ENCODE assay signal across 31 cellular contexts in genomic region chr3:163573324-163573723, GRCh38.
"Had no signal": no experiment of that assay in that cellular context is flagged by ENCODE, and none has a peak within 500 bp of the region (broad histone marks: within the 10 kb centered on the region; RNA-seq: fewer than 3 reads in every experiment).

No MANE protein-coding gene starts in this region.

- H3K27me3 ChIP-seq: neural progenitor cell, ovary, suprapubic skin, testis, tibial artery, transverse colon, upper lobe of right lung, uterus had no signal

- H3K4me3 ChIP-seq: neural progenitor cell, ovary, psoas muscle, skin epidermis, smooth muscle cell, suprapubic skin, testis, tibial artery, transverse colon, upper lobe of right lung, uterus had no signal

- H3K36me3 Mint-ChIP-seq: naive B cell; naive thymus-derived CD8-positive, alpha-beta T cell; neural progenitor cell; stimulated activated memory B cell treated with anti-CD40 and anti-IgM and Interleukin-4, amounts not matched to agents 10 μg/mL and 1 μg/mL and 100 μg/mL, for 72 hours; type B pancreatic cell had no signal

- H3K4me2 ChIP-seq: neural progenitor cell, smooth muscle cell had no signal

- H3K27ac Mint-ChIP-seq: naive B cell; naive thymus-derived CD8-positive, alpha-beta T cell; nephron; neural progenitor cell; progenitor cell of endocrine pancreas; stimulated activated memory B cell treated with anti-CD40 and anti-IgM and Interleukin-4, amounts not matched to agents 10 μg/mL and 1 μg/mL and 100 μg/mL, for 72 hours; stimulated activated naive CD8-positive, alpha-beta T cell treated with anti-CD3 and anti-CD28 coated beads, Interleukin-15, amount 100 ng/mL, for 72 hours; type B pancreatic cell had no signal

- H2AFZ ChIP-seq: neural progenitor cell, parathyroid adenoma had no signal

- H3K9me3 ChIP-seq: ovary, psoas muscle, suprapubic skin, testis, tibial artery, transverse colon, upper lobe of right lung, uterus had no signal

- H3K36me3 ChIP-seq: neural progenitor cell, ovary, suprapubic skin, tibial artery, transverse colon, upper lobe of right lung, uterus had no signal

- H3K79me2 ChIP-seq: parathyroid adenoma had no signal

- H3K9ac ChIP-seq: neural progenitor cell, parathyroid adenoma had no signal

- DNase-seq: naive B cell; naive thymus-derived CD8-positive, alpha-beta T cell; occipital lobe; ovary; posterior cingulate gyrus; psoas muscle; right cardiac atrium; stimulated activated CD4-positive, alpha-beta T cell treated with anti-CD3 and anti-CD28 coated beads, Interleukin-15, amount 100 ng/mL, for 24 hours; stimulated activated CD4-positive, alpha-beta T cell treated with anti-CD3 and anti-CD28 coated beads, Interleukin-2, amount 100 ng/mL, for 24 hours; stimulated activated CD4-positive, alpha-beta T cell treated with anti-CD3 and anti-CD28 coated beads, Interleukin-2, amount 100 ng/mL, for 48 hours; stimulated activated CD4-positive, alpha-beta T cell treated with anti-CD3 and anti-CD28 coated beads, Interleukin-4, amount 100 ng/mL, for 4 hours; stimulated activated CD8-positive, alpha-beta memory T cell treated with anti-CD3 and anti-CD28 coated beads, Interleukin-4, amount 100 ng/mL, for 48 hours; stimulated activated naive CD4-positive, alpha-beta T cell; stimulated activated naive CD8-positive, alpha-beta T cell treated with anti-CD3 and anti-CD28 coated beads, Interleukin-15, amount 100 ng/mL, for 72 hours; stimulated activated naive CD8-positive, alpha-beta T cell treated with anti-CD3 and anti-CD28 coated beads, Interleukin-15, Interleukin-2, amounts not matched to agents 100 U/mL and 50 U/mL, for 24 hours; substantia nigra; testis; tibial artery; transverse colon; upper lobe of right lung; uterus had no signal

- H3K27me3 Mint-ChIP-seq: naive B cell; naive thymus-derived CD8-positive, alpha-beta T cell; progenitor cell of endocrine pancreas; stimulated activated memory B cell treated with anti-CD40 and anti-IgM and Interleukin-4, amounts not matched to agents 10 μg/mL and 1 μg/mL and 100 μg/mL, for 72 hours; stimulated activated naive CD8-positive, alpha-beta T cell treated with anti-CD3 and anti-CD28 coated beads, Interleukin-15, amount 100 ng/mL, for 72 hours; type B pancreatic cell had no signal

- H3K27ac ChIP-seq: neural progenitor cell, ovary, parathyroid adenoma, psoas muscle, skin epidermis, suprapubic skin, testis, tibial artery, transverse colon, upper lobe of right lung, uterus had no signal

- ATAC-seq: naive thymus-derived CD8-positive, alpha-beta T cell; psoas muscle; right cardiac atrium; sciatic nerve; stimulated activated naive CD8-positive, alpha-beta T cell treated with anti-CD3 and anti-CD28 coated beads, Interleukin-15, amount 100 ng/mL, for 72 hours; stimulated activated naive CD8-positive, alpha-beta T cell treated with anti-CD3 and anti-CD28 coated beads, Interleukin-15, Interleukin-2, amounts not matched to agents 100 U/mL and 50 U/mL, for 24 hours; upper lobe of right lung had no signal

- H3K4me1 Mint-ChIP-seq: naive B cell; naive thymus-derived CD8-positive, alpha-beta T cell; nephron; neural progenitor cell; stimulated activated memory B cell treated with anti-CD40 and anti-IgM and Interleukin-4, amounts not matched to agents 10 μg/mL and 1 μg/mL and 100 μg/mL, for 72 hours; stimulated activated naive CD8-positive, alpha-beta T cell treated with anti-CD3 and anti-CD28 coated beads, Interleukin-15, amount 100 ng/mL, for 72 hours had no signal

- H3K4me3 Mint-ChIP-seq: naive B cell; naive thymus-derived CD8-positive, alpha-beta T cell; nephron; neural progenitor cell; stimulated activated memory B cell treated with anti-CD40 and anti-IgM and Interleukin-4, amounts not matched to agents 10 μg/mL and 1 μg/mL and 100 μg/mL, for 72 hours; stimulated activated naive CD8-positive, alpha-beta T cell treated with anti-CD3 and anti-CD28 coated beads, Interleukin-15, amount 100 ng/mL, for 72 hours; type B pancreatic cell had no signal
